In the genomic region with DNA sequence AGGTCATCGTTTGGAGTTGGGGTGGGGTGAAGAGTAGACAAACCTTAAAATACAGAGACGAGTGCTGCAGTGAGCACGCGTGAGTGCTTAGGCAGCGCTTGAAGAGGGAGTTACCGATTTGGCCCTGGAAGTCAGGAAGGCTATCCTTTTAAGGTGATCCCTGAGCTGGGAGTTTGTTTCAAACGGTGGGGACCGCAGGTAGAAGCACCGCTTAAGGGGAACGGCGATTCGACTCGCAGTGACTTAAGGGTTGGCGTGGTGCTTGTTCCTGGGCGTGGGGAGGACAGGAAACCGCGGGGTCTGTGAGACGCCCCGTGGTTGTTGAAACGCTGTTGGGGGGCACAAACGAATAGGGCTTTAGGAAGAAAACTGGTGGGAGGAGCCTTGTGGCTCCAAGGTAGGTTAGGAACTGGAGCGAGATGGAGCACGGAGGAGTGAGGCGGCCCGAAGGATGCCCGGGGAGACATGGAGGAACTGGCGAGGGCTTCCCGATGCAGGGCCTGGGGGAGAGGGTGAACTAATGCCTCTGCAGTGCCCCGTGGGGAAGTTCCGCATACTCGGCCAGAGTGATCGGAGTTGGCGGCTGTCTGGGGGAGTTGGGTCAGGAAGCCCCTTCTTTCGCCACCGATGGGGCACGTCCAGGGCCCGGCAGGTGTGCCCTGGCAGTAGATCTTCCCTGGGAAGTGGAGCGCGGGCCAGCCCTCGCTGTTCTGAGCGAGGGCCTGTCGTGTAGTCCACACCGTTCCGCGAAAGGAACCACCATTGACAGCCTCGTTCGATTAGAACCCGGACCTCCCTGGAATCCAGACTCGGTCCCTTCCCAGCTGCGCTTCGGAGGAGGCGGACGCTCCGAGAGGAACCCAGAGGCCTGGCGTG, we compare ENCODE assay signal across 8 cellular contexts. TPM values are rescaled to one million over a fixed set of nuclear protein-coding genes. Genes with fewer than 3 reads are reported as not detected.
DNase-seq lines count a peak whose midpoint lies in the region; ATAC-seq, FAIRE-seq and TF ChIP-seq lines count a peak whose summit lies in the region.

No MANE protein-coding gene starts in this region.

- peak overlapping the region; percentile 65 to 96 (median 91) for H3K27ac Mint-ChIP-seq in CD4-positive, alpha-beta memory T cell
- peak overlapping the region; percentile 67 for H3K27ac Mint-ChIP-seq in activated CD8-positive, alpha-beta T cell treated with anti-CD3 and anti-CD28 coated beads for 36 hours
- peak overlapping the region; percentile 72 to 85 for H3K27ac Mint-ChIP-seq in natural killer cell treated with Interleukin-12 subunit alpha and Interleukin-12 subunit beta and Interleukin-15 and Interleukin-18, amount 100 ng/mL, for 72 hours

- H3K27me3 Mint-ChIP-seq in CD4-positive, alpha-beta memory T cell: no peaks in the 10 kb centered on the region
- H3K27me3 Mint-ChIP-seq in activated CD8-positive, alpha-beta T cell treated with anti-CD3 and anti-CD28 coated beads for 36 hours: no peaks in the 10 kb centered on the region
- H3K27me3 Mint-ChIP-seq in natural killer cell treated with Interleukin-12 subunit alpha and Interleukin-12 subunit beta and Interleukin-15 and Interleukin-18, amount 100 ng/mL, for 72 hours: peaks cover 6 to 11% of the 10 kb centered on the region in 2 donors

- peak in 2 of 5 donors; percentile 29 to 52 for DNase-seq in CD4-positive, alpha-beta memory T cell
- DNase-seq in HL-60 (ENCODE audit: low read depth in 1 of 2, low spot score in 1 of 2) (peak in 1 of 2 experiments; percentile 51), NCI-H774 (lab: John Stamatoyannopoulos, UW) (no peak), NAMALWA (ENCODE audit: low spot score) (no peak), RCC 7860 (ENCODE audit: low spot score) (no peak)
- DNase-seq in activated CD8-positive, alpha-beta T cell treated with anti-CD3 and anti-CD28 coated beads for 36 hours: peak; percentile 27
- no peak for DNase-seq in natural killer cell treated with Interleukin-12 subunit alpha and Interleukin-12 subunit beta and Interleukin-15 and Interleukin-18, amount 100 ng/mL, for 72 hours (ENCODE audit: low spot score)

- peaks cover 0 to 6% (median 0%) of the 10 kb centered on the region in 8 donors for H3K9me3 Mint-ChIP-seq in CD4-positive, alpha-beta memory T cell
- peaks cover 23% of the 10 kb centered on the region for H3K9me3 Mint-ChIP-seq in activated CD8-positive, alpha-beta T cell treated with anti-CD3 and anti-CD28 coated beads for 36 hours
- H3K9me3 Mint-ChIP-seq in natural killer cell treated with Interleukin-12 subunit alpha and Interleukin-12 subunit beta and Interleukin-15 and Interleukin-18, amount 100 ng/mL, for 72 hours: no peaks in the 10 kb centered on the region

- H3K27me3 ChIP-seq in CD4-positive, alpha-beta memory T cell (ENCODE audit: insufficient read depth, low read length): no peaks in the 10 kb centered on the region
- H3K27me3 ChIP-seq in HL-60 (ENCODE audit: insufficient read depth, poor library complexity, severe bottlenecking): no peaks in the 10 kb centered on the region

- H3K4me3 ChIP-seq in CD4-positive, alpha-beta memory T cell (ENCODE audit: low read length in 2 of 2): peak overlapping the region; percentile 31 to 65
- peak overlapping the region; percentile 58 for H3K4me3 ChIP-seq in HL-60 (replicated peaks; ENCODE audit: insufficient read depth, low read length)

- H3K27ac ChIP-seq in CD4-positive, alpha-beta memory T cell (ENCODE audit: low read depth, low read length): peak overlapping the region; percentile 52
- peak overlapping the region; percentile 38 for H3K27ac ChIP-seq in HL-60 (replicated peaks)

- H3K4me3 Mint-ChIP-seq in CD4-positive, alpha-beta memory T cell: peak overlapping the region; percentile 89 to 96 (median 92)
- peak overlapping the region; percentile 67 for H3K4me3 Mint-ChIP-seq in activated CD8-positive, alpha-beta T cell treated with anti-CD3 and anti-CD28 coated beads for 36 hours
- peak overlapping the region; percentile 97 for H3K4me3 Mint-ChIP-seq in natural killer cell treated with Interleukin-12 subunit alpha and Interleukin-12 subunit beta and Interleukin-15 and Interleukin-18, amount 100 ng/mL, for 72 hours

- intact Hi-C loops in CD4-positive, alpha-beta memory T cell (cut with micrococcal nuclease): loop anchor here (1.0 to 10.0 kb wide), 8 partner anchors 229 to 1840 kb away; partner anchors contain the start of genes ECI2, FARS2, LYRM4 and NRN1
- intact Hi-C loops in activated CD8-positive, alpha-beta T cell treated with anti-CD3 and anti-CD28 coated beads for 36 hours (cut with micrococcal nuclease): no loop called here

- POLR2A ChIA-PET in CD4-positive, alpha-beta memory T cell (lab: Charles Lee; ENCODE audit: partially characterized antibody): interaction anchor here (1.3 to 2.2 kb wide), 3 partner anchors 27 to 230 kb away, joined by 3 to 6 read pairs (median 5); no protein-coding TSS in a partner anchor
- POLR2A ChIA-PET in activated CD8-positive, alpha-beta T cell treated with anti-CD3 and anti-CD28 coated beads for 36 hours (lab: Charles Lee): no interaction called here

- H3K36me3 Mint-ChIP-seq in CD4-positive, alpha-beta memory T cell: peaks cover 0 to 18% of the 10 kb centered on the region in 2 donors
- H3K36me3 Mint-ChIP-seq in activated CD8-positive, alpha-beta T cell treated with anti-CD3 and anti-CD28 coated beads for 36 hours (ENCODE audit: low read depth): peaks cover 21% of the 10 kb centered on the region
- peaks cover 18% of the 10 kb centered on the region for H3K36me3 Mint-ChIP-seq in natural killer cell treated with Interleukin-12 subunit alpha and Interleukin-12 subunit beta and Interleukin-15 and Interleukin-18, amount 100 ng/mL, for 72 hours

- peaks cover 37% of the 10 kb centered on the region for H3K4me1 ChIP-seq in CD4-positive, alpha-beta memory T cell (ENCODE audit: insufficient read depth, low read length)

- CTCF ChIA-PET in CD4-positive, alpha-beta memory T cell (lab: Charles Lee; ENCODE audit: partially characterized antibody): no interaction called here
- CTCF ChIA-PET in activated CD8-positive, alpha-beta T cell treated with anti-CD3 and anti-CD28 coated beads for 36 hours (lab: Charles Lee): no interaction called here

- no peak for FAIRE-seq in RCC 7860 (lab: Jason Lieb, UNC)

- no peaks in the 10 kb centered on the region for H3K36me3 ChIP-seq in CD4-positive, alpha-beta memory T cell (ENCODE audit: insufficient read depth, low read length)

- ATAC-seq in activated CD8-positive, alpha-beta T cell treated with anti-CD3 and anti-CD28 coated beads for 36 hours: no peak
- ATAC-seq in esophagus mucosa: peak; percentile 1
- no peak for ATAC-seq in natural killer cell treated with Interleukin-12 subunit alpha and Interleukin-12 subunit beta and Interleukin-15 and Interleukin-18, amount 100 ng/mL, for 72 hours

- H3K4me1 Mint-ChIP-seq in CD4-positive, alpha-beta memory T cell: peaks cover 28 to 42% (median 35%) of the 10 kb centered on the region in 4 donors
- H3K4me1 Mint-ChIP-seq in activated CD8-positive, alpha-beta T cell treated with anti-CD3 and anti-CD28 coated beads for 36 hours (ENCODE audit: low read depth): peaks cover 48% of the 10 kb centered on the region
- peaks cover 27 to 32% of the 10 kb centered on the region in 2 donors for H3K4me1 Mint-ChIP-seq in natural killer cell treated with Interleukin-12 subunit alpha and Interleukin-12 subunit beta and Interleukin-15 and Interleukin-18, amount 100 ng/mL, for 72 hours (ENCODE audit: low read depth in 2 of 2)

- no peak for TF ChIP-seq CTCF in HL-60 (IDR thresholded peaks at IDR 0.05; ENCODE audit: insufficient read depth, low read length)
- TF ChIP-seq CTCF in activated CD8-positive, alpha-beta T cell treated with anti-CD3 and anti-CD28 coated beads for 36 hours (IDR thresholded peaks at IDR 0.05): no peak

- no peaks in the 10 kb centered on the region for H3K9me3 ChIP-seq in CD4-positive, alpha-beta memory T cell (ENCODE audit: control insufficient read depth in 1 of 2, low read length in 2 of 2)

RNA-seq across cellular contexts. Expression of gene CDYL, which starts 1.3 kb away (rescaled TPM):
- total RNA-seq in CD4-positive, alpha-beta memory T cell: 10 to 100 TPM; 31.7 to 36.7 TPM
- 1 to 10 TPM; 1.5 to 6.7 TPM for polyA plus RNA-seq in CD4-positive, alpha-beta memory T cell
- total RNA-seq in activated CD8-positive, alpha-beta T cell treated with anti-CD3 and anti-CD28 coated beads for 36 hours: 10 to 100 TPM; 31.1 to 31.2 TPM
- total RNA-seq in esophagus mucosa: 31.0 TPM
- total RNA-seq in natural killer cell treated with Interleukin-12 subunit alpha and Interleukin-12 subunit beta and Interleukin-15 and Interleukin-18, amount 100 ng/mL, for 72 hours: 10 to 100 TPM; 52.5 to 58.7 TPM
